In the genomic region with DNA sequence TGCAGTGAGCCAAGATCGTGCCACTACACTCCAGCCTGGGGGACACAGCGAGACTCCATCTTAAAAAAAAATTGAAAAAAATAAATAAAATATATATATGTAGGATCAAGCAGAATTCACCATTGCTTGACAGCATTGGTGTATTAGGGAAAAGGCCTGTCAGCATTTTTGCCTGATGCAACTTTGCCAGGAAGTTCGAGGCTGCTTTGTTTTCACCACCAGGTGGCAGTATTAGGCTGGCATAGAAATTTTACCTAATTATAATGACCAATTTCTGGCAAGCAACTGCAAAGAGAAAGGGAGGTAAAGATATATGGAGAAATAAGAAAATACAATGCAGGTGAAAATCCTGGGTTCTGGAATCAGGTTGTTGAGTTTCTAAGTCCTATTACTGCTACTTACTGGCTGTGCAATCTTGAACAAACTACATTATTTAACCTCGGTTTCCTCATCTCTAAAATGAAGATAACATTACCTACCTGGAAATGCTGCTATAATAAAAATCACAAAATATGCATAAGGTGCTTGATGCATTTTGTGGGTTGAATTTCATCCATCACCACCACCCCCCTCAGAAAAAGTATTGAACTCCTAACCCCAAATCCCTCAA, we compare ENCODE assay signal across 9 cellular contexts. TPM values are rescaled to one million over a fixed set of nuclear protein-coding genes. Genes with fewer than 3 reads are reported as not detected.
DNase-seq lines count a peak whose midpoint lies in the region; ATAC-seq and TF ChIP-seq lines count a peak whose summit lies in the region.
"Had no signal": no experiment of that assay in that cellular context is flagged by ENCODE, and none has a peak within 500 bp of the region (broad histone marks: within the 10 kb centered on the region; RNA-seq: fewer than 3 reads in every experiment).

No MANE protein-coding gene starts in this region.

- peak; percentile 78 for TF ChIP-seq CTCF in AG09309 (IDR thresholded peaks at IDR 0.05; ENCODE audit: control insufficient read depth, insufficient read depth, low read depth, low read length, missing control alignments)
- peak; percentile 87 for TF ChIP-seq CTCF in choroid plexus epithelial cell (conservative IDR thresholded peaks at IDR 0.05; ENCODE audit: low read depth, low read length)
- peak; percentile 90 to 94 for TF ChIP-seq CTCF in left lung (IDR thresholded peaks at IDR 0.05)

- intact Hi-C loops in left lung (cut with DNase I): no loop called here

- DNase-seq in AG09309 (ENCODE audit: low read depth) (no peak), H4 (ENCODE audit: low spot score) (peak; percentile 64), NCI-H510A treated with DMSO at 0.1 percent for 48 hours (lab: John Stamatoyannopoulos, UW) (peak; percentile 62), choroid plexus epithelial cell (ENCODE audit: low read depth) (peak; percentile 87), left lung (no peak)
- peak; percentile 51 to 71 for DNase-seq in activated CD4-positive, alpha-beta T cell treated with anti-CD3 and anti-CD28 coated beads for 4 hours
- DNase-seq in stimulated activated CD8-positive, alpha-beta memory T cell treated with anti-CD3 and anti-CD28 coated beads, Interleukin-15, amount 100 ng/mL, for 1 hour (ENCODE audit: low read depth): peak; percentile 37

- peaks cover 0 to 5% of the 10 kb centered on the region in 2 donors for H3K4me1 ChIP-seq in left lung

- no peaks in the 10 kb centered on the region for H3K9me3 ChIP-seq in left lung

- H3K4me3 ChIP-seq in AG09309 (ENCODE audit: control insufficient read depth, low read depth, low read length): no peak overlapping the region
- no peak overlapping the region for H3K4me3 ChIP-seq in choroid plexus epithelial cell (ENCODE audit: low read depth, low read length)
- no peak overlapping the region for H3K4me3 ChIP-seq in left lung

- ATAC-seq in left lung: peak; percentile 75
- ATAC-seq in HG03354 (IDR thresholded peaks at IDR 0.05; ENCODE audit: poor library complexity, severe bottlenecking, unreplicated experiment): no peak

- no peaks in the 10 kb centered on the region for H3K36me3 ChIP-seq in left lung

- H3K27me3 ChIP-seq in left lung: no peaks in the 10 kb centered on the region

- H3K27ac ChIP-seq in left lung: no peak overlapping the region

RNA-seq across cellular contexts. Expression of gene LAYN, which starts 24.7 kb away (rescaled TPM):
- total RNA-seq in H4 (2014; rRNA removed; shearing (Covaris generic)): 28.8 and 34.3 TPM in 2 replicates
- total RNA-seq in left lung: 10 to 100 TPM in 1 of 2 donors, 1 to 10 TPM in 1; 9.6 to 19.8 TPM

RNA-seq across cellular contexts. Expression of gene SIK2, which starts 37.0 kb away (rescaled TPM):
- 7.7 and 8.9 TPM in 2 replicates for total RNA-seq in H4 (2014; rRNA removed; shearing (Covaris generic))
- 10 to 100 TPM; 23.3 to 32.3 TPM for total RNA-seq in left lung

RNA-seq across cellular contexts. Expression of gene HOATZ, which starts 50.6 kb away (rescaled TPM):
- not detected in 2 replicates for total RNA-seq in H4 (2014; rRNA removed; shearing (Covaris generic))
- total RNA-seq in left lung: 1 to 10 TPM in 1 of 2 donors, not detected in 1; 6.9 TPM
- total RNA-seq: skeletal muscle tissue had no signal

RNA-seq across cellular contexts. Expression of gene BTG4, which starts 53.0 kb away (rescaled TPM):
- 0.15 TPM in 1 of 2 replicates, not detected in the other for total RNA-seq in H4 (2014; rRNA removed; shearing (Covaris generic))
- total RNA-seq in left lung: not detected
- total RNA-seq: skeletal muscle tissue had no signal

Comparison
In these comparisons a context has a peak if more than half of its experiments do, and no peak if none do; other contexts are left out.
1. DNase-seq: peak in H4 (single experiment), NCI-H510A treated with DMSO at 0.1 percent for 48 hours (single experiment), activated CD4-positive, alpha-beta T cell treated with anti-CD3 and anti-CD28 coated beads for 4 hours (2 of 2), choroid plexus epithelial cell (single experiment) and stimulated activated CD8-positive, alpha-beta memory T cell treated with anti-CD3 and anti-CD28 coated beads, Interleukin-15, amount 100 ng/mL, for 1 hour (single experiment); none in AG09309 (single experiment) and left lung (0 of 2).
2. Peak in every context shown above with its lines, with median percentiles within 50 percentile points of each other: CTCF ChIP-seq.